ENCODE assay signal across 8 cellular contexts in the genomic region with DNA sequence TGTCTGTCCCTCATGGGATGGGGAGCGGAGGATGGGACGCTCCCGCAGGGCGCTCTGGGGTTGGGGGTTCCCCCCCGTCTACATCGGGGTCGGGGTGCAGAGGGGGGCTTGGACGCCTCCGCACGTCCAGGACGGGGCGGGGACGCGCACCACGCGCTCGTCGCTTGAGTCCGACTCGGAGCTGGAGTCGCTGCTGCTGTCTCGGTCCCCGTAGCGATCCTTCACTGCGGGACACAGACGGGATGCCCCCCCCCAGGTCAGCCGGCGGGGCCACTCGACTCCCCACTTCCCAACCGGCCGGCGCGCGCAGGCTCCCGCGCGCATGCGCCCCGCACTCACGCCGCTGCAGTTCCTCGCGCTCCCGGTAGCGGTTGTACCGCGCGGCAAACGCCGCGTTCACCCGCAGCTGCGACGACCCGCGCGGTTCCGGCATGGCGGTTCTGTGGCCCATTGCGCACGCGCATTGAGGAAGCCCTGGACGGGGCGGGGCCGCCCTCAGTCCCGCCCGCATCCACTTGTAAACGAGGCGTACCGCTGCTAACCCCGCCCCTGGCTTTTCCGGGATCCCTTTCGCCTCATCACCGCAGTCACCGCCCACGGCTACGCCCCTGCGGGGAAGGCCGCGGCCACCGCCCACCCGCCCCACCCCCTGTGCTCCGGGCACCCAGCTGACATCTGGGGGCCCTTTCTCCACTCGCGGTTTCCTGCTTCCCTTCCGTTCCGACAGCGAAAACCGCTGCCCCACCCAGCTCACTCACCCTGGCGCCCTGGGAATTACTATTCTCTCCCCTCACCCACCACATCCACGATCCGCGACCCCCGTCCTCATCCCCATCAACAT. TPM values are rescaled to one million over a fixed set of nuclear protein-coding genes. Genes with fewer than 3 reads are reported as not detected.
DNase-seq lines count a peak whose midpoint lies in the region; ATAC-seq and TF ChIP-seq lines count a peak whose summit lies in the region.

KRI1 (minus strand) TSS at position 444 of the 841 bp plus-strand sequence; CDS start at position 433, 11 bp downstream.

- H3K27me3 Mint-ChIP-seq in naive thymus-derived CD4-positive, alpha-beta T cell: peaks cover 0 to 5% (median 0%) of the 10 kb centered on the region in 5 donors
- H3K27me3 Mint-ChIP-seq in stimulated activated memory B cell treated with anti-CD40 and anti-IgM and Interleukin-4, amounts not matched to agents 10 μg/mL and 1 μg/mL and 100 μg/mL, for 72 hours: no peaks in the 10 kb centered on the region

- no peaks in the 10 kb centered on the region for H3K9me2 ChIP-seq in DOHH2 (replicated peaks; ENCODE audit: control insufficient read depth, low read length)

- H3K4me1 Mint-ChIP-seq in naive thymus-derived CD4-positive, alpha-beta T cell: peaks cover 28 to 56% (median 45%) of the 10 kb centered on the region in 7 donors
- H3K4me1 Mint-ChIP-seq in stimulated activated memory B cell treated with anti-CD40 and anti-IgM and Interleukin-4, amounts not matched to agents 10 μg/mL and 1 μg/mL and 100 μg/mL, for 72 hours: peaks cover 49% of the 10 kb centered on the region

- DNase-seq in Kasumi-1 (lab: John Stamatoyannopoulos, UW) (peak; percentile 95 to 96), RKO (ENCODE audit: low spot score) (peak; percentile 97), activated T-helper 1 cell treated with Interleukin-2 at 50 U/mL for 16 hours (ENCODE audit: low read depth) (peak; percentile 99), fibroblast of gingiva (ENCODE audit: low read depth) (peak; percentile 97)
- DNase-seq in naive thymus-derived CD4-positive, alpha-beta T cell: peak; percentile 97 to 100 (median 99)

- peak; percentile 38 for ATAC-seq in GM21825 (IDR thresholded peaks at IDR 0.05; ENCODE audit: unreplicated experiment)
- ATAC-seq in naive thymus-derived CD4-positive, alpha-beta T cell: peak; percentile 75
- peak; percentile 80 for ATAC-seq in stimulated activated memory B cell treated with anti-CD40 and anti-IgM and Interleukin-4, amounts not matched to agents 10 μg/mL and 1 μg/mL and 100 μg/mL, for 72 hours

- peak; percentile 43 for TF ChIP-seq CTCF in DOHH2 (IDR thresholded peaks at IDR 0.05; ENCODE audit: low read depth, low read length, poor library complexity, severe bottlenecking)

- H4K20me1 ChIP-seq in DOHH2 (ENCODE audit: control insufficient read depth, insufficient read depth, low read depth, low read length): no peaks in the 10 kb centered on the region

- H3F3A ChIP-seq in DOHH2 (ENCODE audit: control insufficient read depth, insufficient read depth): peaks cover 21% of the 10 kb centered on the region

- CTCF ChIA-PET in naive thymus-derived CD4-positive, alpha-beta T cell (lab: Charles Lee): interaction anchor here (0.5 to 1.8 kb wide), 3 partner anchors 24 to 389 kb away, joined by 3 to 9 read pairs (median 4); no protein-coding TSS in a partner anchor

- H3K4me1 ChIP-seq in DOHH2 (ENCODE audit: control insufficient read depth, low read length): peaks cover 39% of the 10 kb centered on the region
- peaks cover 26 to 28% of the 10 kb centered on the region in 2 donors for H3K4me1 ChIP-seq in naive thymus-derived CD4-positive, alpha-beta T cell (ENCODE audit: control insufficient read depth in 2 of 2, insufficient read depth in 2 of 2, low read length in 2 of 2)

- H3K36me3 ChIP-seq in DOHH2 (ENCODE audit: control insufficient read depth, low read length): peaks cover 30% of the 10 kb centered on the region
- H3K36me3 ChIP-seq in naive thymus-derived CD4-positive, alpha-beta T cell (ENCODE audit: control insufficient read depth in 2 of 3, insufficient read depth in 3 of 3, low read length in 3 of 3): peaks cover 0 to 27% (median 3%) of the 10 kb centered on the region in 3 experiments

- peaks cover 0 to 9% (median 0%) of the 10 kb centered on the region in 11 donors for H3K9me3 Mint-ChIP-seq in naive thymus-derived CD4-positive, alpha-beta T cell
- no peaks in the 10 kb centered on the region for H3K9me3 Mint-ChIP-seq in stimulated activated memory B cell treated with anti-CD40 and anti-IgM and Interleukin-4, amounts not matched to agents 10 μg/mL and 1 μg/mL and 100 μg/mL, for 72 hours

- H3K4me3 Mint-ChIP-seq in naive thymus-derived CD4-positive, alpha-beta T cell: peak within 1 kb of the TSS; percentile 92 to 100 (median 97)
- H3K4me3 Mint-ChIP-seq in stimulated activated memory B cell treated with anti-CD40 and anti-IgM and Interleukin-4, amounts not matched to agents 10 μg/mL and 1 μg/mL and 100 μg/mL, for 72 hours: peak within 1 kb of the TSS; percentile 82

- peak within 1 kb of the TSS; percentile 92 for H3K4me2 ChIP-seq in DOHH2 (ENCODE audit: low read length)

- POLR2A ChIA-PET in naive thymus-derived CD4-positive, alpha-beta T cell (lab: Charles Lee): interaction anchor here (0.6 to 12.8 kb wide), 10 partner anchors 12 to 773 kb away, joined by 3 to 126 read pairs (median 4); partner anchors contain the start of genes ATG4D and S1PR5

- peaks cover 36% of the 10 kb centered on the region for H3K79me2 ChIP-seq in DOHH2 (ENCODE audit: control insufficient read depth, low read length)

- H3K27ac ChIP-seq in DOHH2 (ENCODE audit: low read depth, low read length): peak within 1 kb of the TSS; percentile 92
- peak within 1 kb of the TSS; percentile 92 for H3K27ac ChIP-seq in naive thymus-derived CD4-positive, alpha-beta T cell (ENCODE audit: low read depth, low read length)

- H3K27ac Mint-ChIP-seq in naive thymus-derived CD4-positive, alpha-beta T cell: peak within 1 kb of the TSS; percentile 94 to 99 (median 96)
- H3K27ac Mint-ChIP-seq in stimulated activated memory B cell treated with anti-CD40 and anti-IgM and Interleukin-4, amounts not matched to agents 10 μg/mL and 1 μg/mL and 100 μg/mL, for 72 hours: peak within 1 kb of the TSS; percentile 86

- no peaks in the 10 kb centered on the region for H3K9me3 ChIP-seq in DOHH2 (ENCODE audit: control insufficient read depth, insufficient read depth, low read length)
- H3K9me3 ChIP-seq in naive thymus-derived CD4-positive, alpha-beta T cell (ENCODE audit: control insufficient read depth in 2 of 3, low read length in 3 of 3): no peaks in the 10 kb centered on the region

- intact Hi-C loops in naive thymus-derived CD4-positive, alpha-beta T cell (cut with micrococcal nuclease): loop anchor here (1.0 to 10.0 kb wide), 14 partner anchors 11 to 748 kb away; partner anchors contain the start of genes ILF3 (in 2 of the 2), ANGPTL6 (in 1 of the 2), ATG4D (in 1 of the 2) and CARM1 (in 1 of the 2)

- peaks cover 0 to 35% (median 5%) of the 10 kb centered on the region in 5 donors for H3K36me3 Mint-ChIP-seq in naive thymus-derived CD4-positive, alpha-beta T cell
- H3K36me3 Mint-ChIP-seq in stimulated activated memory B cell treated with anti-CD40 and anti-IgM and Interleukin-4, amounts not matched to agents 10 μg/mL and 1 μg/mL and 100 μg/mL, for 72 hours: peaks cover 11% of the 10 kb centered on the region

- peak within 1 kb of the TSS; percentile 87 for H3K4me3 ChIP-seq in DOHH2 (ENCODE audit: low read length)
- peak within 1 kb of the TSS; percentile 84 for H3K4me3 ChIP-seq in naive thymus-derived CD4-positive, alpha-beta T cell (ENCODE audit: low read length)

- H3K27me3 ChIP-seq in DOHH2 (ENCODE audit: control insufficient read depth, low read length): no peaks in the 10 kb centered on the region
- H3K27me3 ChIP-seq in naive thymus-derived CD4-positive, alpha-beta T cell (ENCODE audit: control insufficient read depth in 2 of 2, insufficient read depth in 2 of 2, low read length in 2 of 2): no peaks in the 10 kb centered on the region

RNA-seq across cellular contexts. Expression of gene KRI1, which starts in this region (rescaled TPM):
- 10 to 100 TPM; 48.4 to 84.1 (median 60.4) TPM for total RNA-seq in naive thymus-derived CD4-positive, alpha-beta T cell
- 10 to 100 TPM; 13.7 to 47.6 TPM for polyA plus RNA-seq in naive thymus-derived CD4-positive, alpha-beta T cell

Comparison
In these comparisons a context has a peak if more than half of its experiments do, and no peak if none do; other contexts are left out.
1. Peak in every context shown above with its lines: DNase-seq, ATAC-seq, H3K4me3 ChIP-seq and H3K27ac ChIP-seq.